In the genomic region with DNA sequence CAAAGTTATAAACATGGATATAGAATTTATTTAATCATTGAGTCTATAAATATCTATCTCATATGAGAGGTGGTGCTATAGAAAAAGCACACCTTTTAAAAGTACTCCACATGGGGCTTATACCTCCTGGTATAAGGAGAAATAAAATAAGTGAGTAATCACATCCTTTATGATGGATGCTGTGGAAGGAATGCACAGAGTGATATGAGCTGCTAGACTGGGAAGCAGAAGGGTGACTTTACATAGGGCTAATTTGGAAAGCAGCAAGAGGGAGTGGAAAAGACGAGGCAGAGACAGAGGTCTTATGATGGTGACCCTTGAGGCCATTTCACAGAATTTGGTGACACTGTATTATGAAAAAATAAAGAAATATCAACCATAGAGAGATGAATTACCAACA, we compare ENCODE assay signal across 16 cellular contexts.
"Had no signal": no experiment of that assay in that cellular context is flagged by ENCODE, and none has a peak within 500 bp of the region (broad histone marks: within the 10 kb centered on the region; RNA-seq: fewer than 3 reads in every experiment).

No MANE protein-coding gene starts in this region.

- H3K27ac Mint-ChIP-seq: activated B cell treated with CpG ODN at 0.5 μM for 24 hours; activated CD8-positive, alpha-beta T cell treated with anti-CD3 and anti-CD28 coated beads, Interleukin-2, amount 10 ng/mL, durations not matched to agents 7 days and 5 days; activated naive CD8-positive, alpha-beta T cell treated with anti-CD3 and anti-CD28 coated beads, Interleukin-2, amount 10 ng/mL, durations not matched to agents 7 days and 5 days; stimulated activated naive CD8-positive, alpha-beta T cell treated with anti-CD3 and anti-CD28 coated beads, Interleukin-15, amount 100 ng/mL, for 72 hours had no signal

- H3K36me3 ChIP-seq: cardiac muscle cell, spleen, upper lobe of left lung had no signal

- H3K27ac ChIP-seq: psoas muscle, spleen, upper lobe of left lung had no signal

- DNase-seq: activated B cell treated with CpG ODN at 0.5 μM for 24 hours; activated CD4-positive, alpha-beta T cell treated with anti-CD3 and anti-CD28 coated beads for 48 hours; activated CD8-positive, alpha-beta T cell treated with anti-CD3 and anti-CD28 coated beads, Interleukin-2, amount 10 ng/mL, durations not matched to agents 7 days and 5 days; activated naive CD8-positive, alpha-beta T cell treated with anti-CD3 and anti-CD28 coated beads, Interleukin-2, amount 10 ng/mL, durations not matched to agents 7 days and 5 days; aorta; glutamatergic neuron; psoas muscle; spleen; stimulated activated CD4-positive, alpha-beta T cell treated with anti-CD3 and anti-CD28 coated beads, Interleukin-1b, Interleukin-23, amount 100 ng/mL, for 48 hours; stimulated activated naive CD8-positive, alpha-beta T cell treated with anti-CD3 and anti-CD28 coated beads, Interleukin-15, amount 100 ng/mL, for 72 hours; upper lobe of left lung had no signal

- H3K4me3 ChIP-seq: cardiac muscle cell, psoas muscle, spleen, upper lobe of left lung had no signal

- H3K4me1 ChIP-seq: psoas muscle had no signal

- FAIRE-seq: colon, endometrium, TTC549 had no signal

- ATAC-seq: activated CD8-positive, alpha-beta T cell treated with anti-CD3 and anti-CD28 coated beads, Interleukin-2, amount 10 ng/mL, durations not matched to agents 7 days and 5 days; esophagus mucosa; psoas muscle; stimulated activated naive CD8-positive, alpha-beta T cell treated with anti-CD3 and anti-CD28 coated beads, Interleukin-15, amount 100 ng/mL, for 72 hours had no signal

- H3K27me3 ChIP-seq: cardiac muscle cell, spleen, upper lobe of left lung had no signal

- H3K4me3 Mint-ChIP-seq: activated B cell treated with CpG ODN at 0.5 μM for 24 hours; activated CD8-positive, alpha-beta T cell treated with anti-CD3 and anti-CD28 coated beads, Interleukin-2, amount 10 ng/mL, durations not matched to agents 7 days and 5 days; activated naive CD8-positive, alpha-beta T cell treated with anti-CD3 and anti-CD28 coated beads, Interleukin-2, amount 10 ng/mL, durations not matched to agents 7 days and 5 days; stimulated activated naive CD8-positive, alpha-beta T cell treated with anti-CD3 and anti-CD28 coated beads, Interleukin-15, amount 100 ng/mL, for 72 hours had no signal

- H3K27me3 Mint-ChIP-seq: activated B cell treated with CpG ODN at 0.5 μM for 24 hours; activated naive CD8-positive, alpha-beta T cell treated with anti-CD3 and anti-CD28 coated beads, Interleukin-2, amount 10 ng/mL, durations not matched to agents 7 days and 5 days; stimulated activated naive CD8-positive, alpha-beta T cell treated with anti-CD3 and anti-CD28 coated beads, Interleukin-15, amount 100 ng/mL, for 72 hours had no signal

- H3K9me3 ChIP-seq: psoas muscle, spleen, upper lobe of left lung had no signal
